1 cellular context compared by ENCODE assay signal in the genomic region with DNA sequence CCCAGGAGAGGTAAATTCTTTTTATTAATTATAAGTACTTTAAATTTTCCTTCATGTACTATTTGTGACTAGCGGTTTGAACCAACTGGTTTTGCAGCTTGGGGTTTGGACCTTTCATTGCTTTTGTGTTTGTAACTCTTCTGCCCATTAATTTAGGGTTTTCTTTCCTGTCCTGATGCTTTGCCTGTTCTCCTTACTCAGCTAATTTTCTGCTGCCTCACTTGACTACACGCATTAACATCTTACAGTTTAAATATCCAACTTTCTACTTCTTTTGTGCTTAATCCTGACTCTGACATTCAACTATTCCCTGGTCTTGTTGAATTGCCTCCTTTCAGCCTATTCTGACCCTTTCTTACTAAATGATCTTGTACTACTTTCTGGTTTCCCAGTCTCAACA.
TF ChIP-seq lines count a peak whose summit lies in the region.

No MANE protein-coding gene starts in this region.

TF ChIP-seq in K562, 482 proteins besides CTCF, POLR2A, EP300 and RAD21 (continued from another document):
- TF ChIP-seq, protein P1, sequence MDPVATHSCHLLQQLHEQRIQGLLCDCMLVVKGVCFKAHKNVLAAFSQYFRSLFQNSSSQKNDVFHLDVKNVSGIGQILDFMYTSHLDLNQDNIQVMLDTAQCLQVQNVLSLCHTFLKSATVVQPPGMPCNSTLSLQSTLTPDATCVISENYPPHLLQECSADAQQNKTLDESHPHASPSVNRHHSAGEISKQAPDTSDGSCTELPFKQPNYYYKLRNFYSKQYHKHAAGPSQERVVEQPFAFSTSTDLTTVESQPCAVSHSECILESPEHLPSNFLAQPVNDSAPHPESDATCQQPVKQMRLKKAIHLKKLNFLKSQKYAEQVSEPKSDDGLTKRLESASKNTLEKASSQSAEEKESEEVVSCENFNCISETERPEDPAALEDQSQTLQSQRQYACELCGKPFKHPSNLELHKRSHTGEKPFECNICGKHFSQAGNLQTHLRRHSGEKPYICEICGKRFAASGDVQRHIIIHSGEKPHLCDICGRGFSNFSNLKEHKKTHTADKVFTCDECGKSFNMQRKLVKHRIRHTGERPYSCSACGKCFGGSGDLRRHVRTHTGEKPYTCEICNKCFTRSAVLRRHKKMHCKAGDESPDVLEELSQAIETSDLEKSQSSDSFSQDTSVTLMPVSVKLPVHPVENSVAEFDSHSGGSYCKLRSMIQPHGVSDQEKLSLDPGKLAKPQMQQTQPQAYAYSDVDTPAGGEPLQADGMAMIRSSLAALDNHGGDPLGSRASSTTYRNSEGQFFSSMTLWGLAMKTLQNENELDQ (CRISPR knock-in tag; IDR thresholded peaks at IDR 0.05; ENCODE audit: borderline replicate concordance) = no peak
- TF ChIP-seq GTF2F1 (IDR thresholded peaks at IDR 0.05; ENCODE audit: low read depth, low read length) = no peak
- TF ChIP-seq MAZ (CRISPR knock-in tag; conservative IDR thresholded peaks at IDR 0.05 in 1 of 2, IDR thresholded peaks at IDR 0.05 in 1 of 2) = no peak
- peak; percentile 41; the same call in 1 of the 2 replicates for TF ChIP-seq MAFF (IDR thresholded peaks at IDR 0.05; ENCODE audit: low read length)
- TF ChIP-seq, protein P2, sequence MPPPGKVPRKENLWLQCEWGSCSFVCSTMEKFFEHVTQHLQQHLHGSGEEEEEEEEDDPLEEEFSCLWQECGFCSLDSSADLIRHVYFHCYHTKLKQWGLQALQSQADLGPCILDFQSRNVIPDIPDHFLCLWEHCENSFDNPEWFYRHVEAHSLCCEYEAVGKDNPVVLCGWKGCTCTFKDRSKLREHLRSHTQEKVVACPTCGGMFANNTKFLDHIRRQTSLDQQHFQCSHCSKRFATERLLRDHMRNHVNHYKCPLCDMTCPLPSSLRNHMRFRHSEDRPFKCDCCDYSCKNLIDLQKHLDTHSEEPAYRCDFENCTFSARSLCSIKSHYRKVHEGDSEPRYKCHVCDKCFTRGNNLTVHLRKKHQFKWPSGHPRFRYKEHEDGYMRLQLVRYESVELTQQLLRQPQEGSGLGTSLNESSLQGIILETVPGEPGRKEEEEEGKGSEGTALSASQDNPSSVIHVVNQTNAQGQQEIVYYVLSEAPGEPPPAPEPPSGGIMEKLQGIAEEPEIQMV (tag; conservative IDR thresholded peaks at IDR 0.05; ENCODE audit: low read depth) = no peak
- TF ChIP-seq, protein P3, sequence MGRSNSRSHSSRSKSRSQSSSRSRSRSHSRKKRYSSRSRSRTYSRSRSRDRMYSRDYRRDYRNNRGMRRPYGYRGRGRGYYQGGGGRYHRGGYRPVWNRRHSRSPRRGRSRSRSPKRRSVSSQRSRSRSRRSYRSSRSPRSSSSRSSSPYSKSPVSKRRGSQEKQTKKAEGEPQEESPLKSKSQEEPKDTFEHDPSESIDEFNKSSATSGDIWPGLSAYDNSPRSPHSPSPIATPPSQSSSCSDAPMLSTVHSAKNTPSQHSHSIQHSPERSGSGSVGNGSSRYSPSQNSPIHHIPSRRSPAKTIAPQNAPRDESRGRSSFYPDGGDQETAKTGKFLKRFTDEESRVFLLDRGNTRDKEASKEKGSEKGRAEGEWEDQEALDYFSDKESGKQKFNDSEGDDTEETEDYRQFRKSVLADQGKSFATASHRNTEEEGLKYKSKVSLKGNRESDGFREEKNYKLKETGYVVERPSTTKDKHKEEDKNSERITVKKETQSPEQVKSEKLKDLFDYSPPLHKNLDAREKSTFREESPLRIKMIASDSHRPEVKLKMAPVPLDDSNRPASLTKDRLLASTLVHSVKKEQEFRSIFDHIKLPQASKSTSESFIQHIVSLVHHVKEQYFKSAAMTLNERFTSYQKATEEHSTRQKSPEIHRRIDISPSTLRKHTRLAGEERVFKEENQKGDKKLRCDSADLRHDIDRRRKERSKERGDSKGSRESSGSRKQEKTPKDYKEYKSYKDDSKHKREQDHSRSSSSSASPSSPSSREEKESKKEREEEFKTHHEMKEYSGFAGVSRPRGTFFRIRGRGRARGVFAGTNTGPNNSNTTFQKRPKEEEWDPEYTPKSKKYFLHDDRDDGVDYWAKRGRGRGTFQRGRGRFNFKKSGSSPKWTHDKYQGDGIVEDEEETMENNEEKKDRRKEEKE (IDR thresholded peaks at IDR 0.05; ENCODE audit: borderline replicate concordance in 1 of 2, control insufficient read depth in 1 of 2, low read depth in 2 of 2, low read length in 1 of 2) = no peak
- TF ChIP-seq ZNF668 (CRISPR knock-in tag; IDR thresholded peaks at IDR 0.05) = no peak
- no peak for TF ChIP-seq ZNF707 (CRISPR knock-in tag; conservative IDR thresholded peaks at IDR 0.05)
- no peak for TF ChIP-seq NR1H2 (CRISPR knock-in tag; IDR thresholded peaks at IDR 0.05)
- TF ChIP-seq, protein P4, sequence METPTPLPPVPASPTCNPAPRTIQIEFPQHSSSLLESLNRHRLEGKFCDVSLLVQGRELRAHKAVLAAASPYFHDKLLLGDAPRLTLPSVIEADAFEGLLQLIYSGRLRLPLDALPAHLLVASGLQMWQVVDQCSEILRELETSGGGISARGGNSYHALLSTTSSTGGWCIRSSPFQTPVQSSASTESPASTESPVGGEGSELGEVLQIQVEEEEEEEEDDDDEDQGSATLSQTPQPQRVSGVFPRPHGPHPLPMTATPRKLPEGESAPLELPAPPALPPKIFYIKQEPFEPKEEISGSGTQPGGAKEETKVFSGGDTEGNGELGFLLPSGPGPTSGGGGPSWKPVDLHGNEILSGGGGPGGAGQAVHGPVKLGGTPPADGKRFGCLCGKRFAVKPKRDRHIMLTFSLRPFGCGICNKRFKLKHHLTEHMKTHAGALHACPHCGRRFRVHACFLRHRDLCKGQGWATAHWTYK (CRISPR knock-in tag; IDR thresholded peaks at IDR 0.05) = no peak
- TF ChIP-seq MAFK (IDR thresholded peaks at IDR 0.05; ENCODE audit: low read length) = peak; percentile 19; the same call in 1 of the 2 replicates
- TF ChIP-seq C11orf30 (IDR thresholded peaks at IDR 0.05; ENCODE audit: low read depth) = peak; percentile 69
- no peak for TF ChIP-seq ZNF830 (CRISPR knock-in tag; IDR thresholded peaks at IDR 0.05)
- TF ChIP-seq ZNF316 (IDR thresholded peaks at IDR 0.05) = peak; percentile 88
- TF ChIP-seq, protein P5, sequence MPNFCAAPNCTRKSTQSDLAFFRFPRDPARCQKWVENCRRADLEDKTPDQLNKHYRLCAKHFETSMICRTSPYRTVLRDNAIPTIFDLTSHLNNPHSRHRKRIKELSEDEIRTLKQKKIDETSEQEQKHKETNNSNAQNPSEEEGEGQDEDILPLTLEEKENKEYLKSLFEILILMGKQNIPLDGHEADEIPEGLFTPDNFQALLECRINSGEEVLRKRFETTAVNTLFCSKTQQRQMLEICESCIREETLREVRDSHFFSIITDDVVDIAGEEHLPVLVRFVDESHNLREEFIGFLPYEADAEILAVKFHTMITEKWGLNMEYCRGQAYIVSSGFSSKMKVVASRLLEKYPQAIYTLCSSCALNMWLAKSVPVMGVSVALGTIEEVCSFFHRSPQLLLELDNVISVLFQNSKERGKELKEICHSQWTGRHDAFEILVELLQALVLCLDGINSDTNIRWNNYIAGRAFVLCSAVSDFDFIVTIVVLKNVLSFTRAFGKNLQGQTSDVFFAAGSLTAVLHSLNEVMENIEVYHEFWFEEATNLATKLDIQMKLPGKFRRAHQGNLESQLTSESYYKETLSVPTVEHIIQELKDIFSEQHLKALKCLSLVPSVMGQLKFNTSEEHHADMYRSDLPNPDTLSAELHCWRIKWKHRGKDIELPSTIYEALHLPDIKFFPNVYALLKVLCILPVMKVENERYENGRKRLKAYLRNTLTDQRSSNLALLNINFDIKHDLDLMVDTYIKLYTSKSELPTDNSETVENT (CRISPR knock-in tag; IDR thresholded peaks at IDR 0.05) = no peak
- no peak for TF ChIP-seq ATF7 (IDR thresholded peaks at IDR 0.05)
- TF ChIP-seq NFYB (IDR thresholded peaks at IDR 0.05; ENCODE audit: extremely low read depth, insufficient read length) = no peak
- TF ChIP-seq ZNF75A (CRISPR knock-in tag; IDR thresholded peaks at IDR 0.05) = no peak
- TF ChIP-seq, protein P6, sequence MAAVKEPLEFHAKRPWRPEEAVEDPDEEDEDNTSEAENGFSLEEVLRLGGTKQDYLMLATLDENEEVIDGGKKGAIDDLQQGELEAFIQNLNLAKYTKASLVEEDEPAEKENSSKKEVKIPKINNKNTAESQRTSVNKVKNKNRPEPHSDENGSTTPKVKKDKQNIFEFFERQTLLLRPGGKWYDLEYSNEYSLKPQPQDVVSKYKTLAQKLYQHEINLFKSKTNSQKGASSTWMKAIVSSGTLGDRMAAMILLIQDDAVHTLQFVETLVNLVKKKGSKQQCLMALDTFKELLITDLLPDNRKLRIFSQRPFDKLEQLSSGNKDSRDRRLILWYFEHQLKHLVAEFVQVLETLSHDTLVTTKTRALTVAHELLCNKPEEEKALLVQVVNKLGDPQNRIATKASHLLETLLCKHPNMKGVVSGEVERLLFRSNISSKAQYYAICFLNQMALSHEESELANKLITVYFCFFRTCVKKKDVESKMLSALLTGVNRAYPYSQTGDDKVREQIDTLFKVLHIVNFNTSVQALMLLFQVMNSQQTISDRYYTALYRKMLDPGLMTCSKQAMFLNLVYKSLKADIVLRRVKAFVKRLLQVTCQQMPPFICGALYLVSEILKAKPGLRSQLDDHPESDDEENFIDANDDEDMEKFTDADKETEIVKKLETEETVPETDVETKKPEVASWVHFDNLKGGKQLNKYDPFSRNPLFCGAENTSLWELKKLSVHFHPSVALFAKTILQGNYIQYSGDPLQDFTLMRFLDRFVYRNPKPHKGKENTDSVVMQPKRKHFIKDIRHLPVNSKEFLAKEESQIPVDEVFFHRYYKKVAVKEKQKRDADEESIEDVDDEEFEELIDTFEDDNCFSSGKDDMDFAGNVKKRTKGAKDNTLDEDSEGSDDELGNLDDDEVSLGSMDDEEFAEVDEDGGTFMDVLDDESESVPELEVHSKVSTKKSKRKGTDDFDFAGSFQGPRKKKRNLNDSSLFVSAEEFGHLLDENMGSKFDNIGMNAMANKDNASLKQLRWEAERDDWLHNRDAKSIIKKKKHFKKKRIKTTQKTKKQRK (IDR thresholded peaks at IDR 0.05; ENCODE audit: borderline replicate concordance, low read depth, low read length) = no peak
- TF ChIP-seq, protein P7, sequence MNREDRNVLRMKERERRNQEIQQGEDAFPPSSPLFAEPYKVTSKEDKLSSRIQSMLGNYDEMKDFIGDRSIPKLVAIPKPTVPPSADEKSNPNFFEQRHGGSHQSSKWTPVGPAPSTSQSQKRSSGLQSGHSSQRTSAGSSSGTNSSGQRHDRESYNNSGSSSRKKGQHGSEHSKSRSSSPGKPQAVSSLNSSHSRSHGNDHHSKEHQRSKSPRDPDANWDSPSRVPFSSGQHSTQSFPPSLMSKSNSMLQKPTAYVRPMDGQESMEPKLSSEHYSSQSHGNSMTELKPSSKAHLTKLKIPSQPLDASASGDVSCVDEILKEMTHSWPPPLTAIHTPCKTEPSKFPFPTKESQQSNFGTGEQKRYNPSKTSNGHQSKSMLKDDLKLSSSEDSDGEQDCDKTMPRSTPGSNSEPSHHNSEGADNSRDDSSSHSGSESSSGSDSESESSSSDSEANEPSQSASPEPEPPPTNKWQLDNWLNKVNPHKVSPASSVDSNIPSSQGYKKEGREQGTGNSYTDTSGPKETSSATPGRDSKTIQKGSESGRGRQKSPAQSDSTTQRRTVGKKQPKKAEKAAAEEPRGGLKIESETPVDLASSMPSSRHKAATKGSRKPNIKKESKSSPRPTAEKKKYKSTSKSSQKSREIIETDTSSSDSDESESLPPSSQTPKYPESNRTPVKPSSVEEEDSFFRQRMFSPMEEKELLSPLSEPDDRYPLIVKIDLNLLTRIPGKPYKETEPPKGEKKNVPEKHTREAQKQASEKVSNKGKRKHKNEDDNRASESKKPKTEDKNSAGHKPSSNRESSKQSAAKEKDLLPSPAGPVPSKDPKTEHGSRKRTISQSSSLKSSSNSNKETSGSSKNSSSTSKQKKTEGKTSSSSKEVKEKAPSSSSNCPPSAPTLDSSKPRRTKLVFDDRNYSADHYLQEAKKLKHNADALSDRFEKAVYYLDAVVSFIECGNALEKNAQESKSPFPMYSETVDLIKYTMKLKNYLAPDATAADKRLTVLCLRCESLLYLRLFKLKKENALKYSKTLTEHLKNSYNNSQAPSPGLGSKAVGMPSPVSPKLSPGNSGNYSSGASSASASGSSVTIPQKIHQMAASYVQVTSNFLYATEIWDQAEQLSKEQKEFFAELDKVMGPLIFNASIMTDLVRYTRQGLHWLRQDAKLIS (CRISPR knock-in tag; IDR thresholded peaks at IDR 0.05) = no peak
- no peak for TF ChIP-seq TBP (optimal IDR thresholded peaks at IDR 0.05; ENCODE audit: low read depth, low read length)
- TF ChIP-seq CBX8 (IDR thresholded peaks at IDR 0.05; ENCODE audit: borderline replicate concordance, extremely low read depth, low read depth, low read length, poor library complexity, severe bottlenecking) = no peak
